In the genomic region with DNA sequence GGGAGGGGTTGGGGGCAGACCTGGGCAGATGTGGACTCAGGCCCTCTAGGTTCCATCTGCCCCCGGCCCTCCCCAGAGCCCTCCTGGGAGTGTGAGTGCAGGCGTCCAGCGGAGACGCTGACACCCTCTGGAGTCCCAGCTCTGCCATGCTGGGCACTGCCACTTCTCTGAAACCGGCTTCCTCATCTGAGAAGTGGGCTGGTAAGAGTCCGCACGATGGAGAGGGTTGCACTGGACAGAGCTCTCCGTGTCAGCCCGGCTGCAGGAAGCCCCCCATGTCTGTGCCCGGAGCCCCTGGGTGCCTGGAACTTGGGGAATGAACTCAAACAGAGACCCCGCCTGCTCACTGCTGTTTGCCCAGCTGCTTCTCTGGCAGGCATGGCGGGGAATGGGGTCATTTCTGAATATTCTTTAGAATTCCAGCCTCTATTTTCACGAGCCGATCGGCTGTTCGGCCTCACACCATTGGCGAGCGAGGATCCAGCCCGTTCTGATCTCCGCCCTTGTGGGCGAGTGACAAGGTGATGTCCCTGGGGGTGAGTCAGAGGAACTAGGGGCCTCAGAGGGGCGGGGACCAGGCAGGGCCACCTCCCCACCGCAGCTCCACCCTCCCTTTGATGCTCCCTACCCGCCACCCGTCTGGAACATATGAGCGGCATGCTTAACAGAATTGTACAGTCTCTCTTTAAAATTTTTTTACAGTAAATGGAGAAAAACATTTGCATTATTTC, we compare ENCODE assay signal across 9 cellular contexts. TPM values are rescaled to one million over a fixed set of nuclear protein-coding genes. Genes with fewer than 3 reads are reported as not detected.
DNase-seq lines count a peak whose midpoint lies in the region; ATAC-seq lines count a peak whose summit lies in the region.
"Had no signal": no experiment of that assay in that cellular context is flagged by ENCODE, and none has a peak within 500 bp of the region (broad histone marks: within the 10 kb centered on the region; RNA-seq: fewer than 3 reads in every experiment).

No MANE protein-coding gene starts in this region.

- H3K23ac ChIP-seq in mesendoderm (ENCODE audit: low read length), result no peak overlapping the region

- H3K4me1 ChIP-seq in mesendoderm (ENCODE audit: control insufficient read depth, low read depth, low read length), result peaks cover 3% of the 10 kb centered on the region

- no peak overlapping the region for H3K4ac ChIP-seq in mesendoderm (ENCODE audit: low read depth, low read length)

- H2BK15ac ChIP-seq in mesendoderm (replicated peaks; ENCODE audit: low read depth), result no peak overlapping the region

- H3K4me3 ChIP-seq in mesendoderm (ENCODE audit: low read length), result no peak overlapping the region

- H3K27ac ChIP-seq in mesendoderm (ENCODE audit: low read depth, low read length), result no peak overlapping the region

- no peak overlapping the region for H3K9ac ChIP-seq in mesendoderm (ENCODE audit: low read length)

- H2AK5ac ChIP-seq in mesendoderm (ENCODE audit: low read length), result no peak overlapping the region

- no peak overlapping the region for H2BK5ac ChIP-seq in mesendoderm (ENCODE audit: low read length)

- no peaks in the 10 kb centered on the region for H3K36me3 ChIP-seq in mesendoderm (ENCODE audit: control insufficient read depth, insufficient read depth, low read length)

- no CpG with 5 or more reads among the region's 26 CpGs for WGBS in mesendoderm (ENCODE audit: extremely low coverage, insufficient coverage, low lambda C conversion rate)

- H3K56ac ChIP-seq in mesendoderm (ENCODE audit: low read length), result peak overlapping the region; percentile 49

- H2BK120ac ChIP-seq in mesendoderm (ENCODE audit: low read depth, low read length), result no peak overlapping the region

- no peak overlapping the region for H4K5ac ChIP-seq in mesendoderm (ENCODE audit: low read length)

- peak overlapping the region; percentile 86 for H3K27ac Mint-ChIP-seq in stimulated activated naive CD8-positive, alpha-beta T cell treated with anti-CD3 and anti-CD28 coated beads, Interleukin-15, Interleukin-2, amounts not matched to agents 100 ng/mL and 50 ng/mL, for 24 hours

- H3K27me3 ChIP-seq in mesendoderm (ENCODE audit: insufficient read depth, low read length, poor library complexity), result no peaks in the 10 kb centered on the region

- H3K4me3 Mint-ChIP-seq in stimulated activated naive CD8-positive, alpha-beta T cell treated with anti-CD3 and anti-CD28 coated beads, Interleukin-15, Interleukin-2, amounts not matched to agents 100 ng/mL and 50 ng/mL, for 24 hours, result peak overlapping the region; percentile 53

- peaks cover 32% of the 10 kb centered on the region for H3K4me1 Mint-ChIP-seq in stimulated activated naive CD8-positive, alpha-beta T cell treated with anti-CD3 and anti-CD28 coated beads, Interleukin-15, Interleukin-2, amounts not matched to agents 100 ng/mL and 50 ng/mL, for 24 hours (ENCODE audit: low read depth)

- ATAC-seq in GM19397 (IDR thresholded peaks at IDR 0.05; ENCODE audit: unreplicated experiment), result no peak

- H3K18ac ChIP-seq in mesendoderm (ENCODE audit: low read length), result no peak overlapping the region

- H3K27me3 Mint-ChIP-seq in stimulated activated naive CD8-positive, alpha-beta T cell treated with anti-CD3 and anti-CD28 coated beads, Interleukin-15, Interleukin-2, amounts not matched to agents 100 ng/mL and 50 ng/mL, for 24 hours, result peaks cover 9% of the 10 kb centered on the region

- no peak overlapping the region for H3K4me2 ChIP-seq in mesendoderm (ENCODE audit: low read length)

- DNase-seq in activated gamma-delta T cell treated with Interleukin-2 at 50 U/mL for 16 hours (peak; percentile 46), activated gamma-delta T cell (lab: John Stamatoyannopoulos, UW) (no peak), mesendoderm (peak; percentile 74), DMS79 (lab: John Stamatoyannopoulos, UW) (no peak), UCSD-AML1 (lab: John Stamatoyannopoulos, UW; ENCODE audit: unreplicated experiment) (no peak)
- DNase-seq in activated CD8-positive, alpha-beta memory T cell treated with anti-CD3 and anti-CD28 coated beads, Interleukin-2, amount 50 U/mL, for 24 hours (ENCODE audit: extremely low read depth), result peak; percentile 44
- DNase-seq: ACHN had no signal

- no peaks in the 10 kb centered on the region for H3K79me2 ChIP-seq in mesendoderm (ENCODE audit: control insufficient read depth, insufficient read depth, low read length)

- H4K8ac ChIP-seq in mesendoderm (ENCODE audit: low read depth, low read length), result no peak overlapping the region

- no peaks in the 10 kb centered on the region for H3K79me1 ChIP-seq in mesendoderm (ENCODE audit: low read length)

- no peaks in the 10 kb centered on the region for H3K36me3 Mint-ChIP-seq in stimulated activated naive CD8-positive, alpha-beta T cell treated with anti-CD3 and anti-CD28 coated beads, Interleukin-15, Interleukin-2, amounts not matched to agents 100 ng/mL and 50 ng/mL, for 24 hours (ENCODE audit: low read depth)

- H3K9me3 Mint-ChIP-seq in stimulated activated naive CD8-positive, alpha-beta T cell treated with anti-CD3 and anti-CD28 coated beads, Interleukin-15, Interleukin-2, amounts not matched to agents 100 ng/mL and 50 ng/mL, for 24 hours, result no peaks in the 10 kb centered on the region

RNA-seq across cellular contexts. Expression of a gene that starts 47.8 kb away (rescaled TPM):
- 0.07 TPM for polyA plus RNA-seq in mesendoderm (2013, experiment 1 of 2)
- 0.10 TPM for polyA plus RNA-seq in mesendoderm (2013, experiment 2 of 2)

Comparison
In these comparisons a context has a peak if more than half of its experiments do, and no peak if none do; other contexts are left out.
1. DNase-seq: peak in activated gamma-delta T cell treated with Interleukin-2 at 50 U/mL for 16 hours (single experiment), activated CD8-positive, alpha-beta memory T cell treated with anti-CD3 and anti-CD28 coated beads, Interleukin-2, amount 50 U/mL, for 24 hours (single experiment) and mesendoderm (single experiment); none in activated gamma-delta T cell (single experiment), DMS79 (single experiment) and UCSD-AML1 (single experiment).